ENCODE assay signal across 8 cellular contexts in the genomic region with DNA sequence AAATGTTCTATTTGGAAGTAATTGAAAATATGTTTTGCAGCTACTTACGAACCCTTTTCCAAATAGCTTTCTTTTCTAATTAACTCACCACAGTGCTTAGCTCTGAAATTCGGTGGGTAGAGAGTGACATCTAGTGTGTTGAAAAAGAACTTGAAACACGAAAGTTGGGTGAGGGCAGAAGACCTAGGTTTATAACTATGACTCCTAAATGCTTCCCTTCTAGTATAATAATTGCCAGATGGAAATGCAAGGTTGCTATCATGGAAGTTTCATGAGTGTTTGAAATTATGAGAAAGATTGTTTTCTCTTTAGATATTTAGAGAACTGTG.
DNase-seq lines count a peak whose midpoint lies in the region; ATAC-seq, FAIRE-seq and TF ChIP-seq lines count a peak whose summit lies in the region.

No MANE protein-coding gene starts in this region.

- no peak for TF ChIP-seq POLR2A in Peyer's patch (IDR thresholded peaks at IDR 0.05)

- no peaks in the 10 kb centered on the region for H3K9me3 ChIP-seq in Peyer's patch

- no peaks in the 10 kb centered on the region for H3K36me3 Mint-ChIP-seq in activated CD8-positive, alpha-beta T cell treated with anti-CD3 and anti-CD28 coated beads, Interleukin-2, amount 10 ng/mL, durations not matched to agents 7 days and 5 days (ENCODE audit: low read depth)

- ATAC-seq in GM19043 (IDR thresholded peaks at IDR 0.05; ENCODE audit: low read depth, unreplicated experiment) = peak; percentile 71
- ATAC-seq in activated CD8-positive, alpha-beta T cell treated with anti-CD3 and anti-CD28 coated beads, Interleukin-2, amount 10 ng/mL, durations not matched to agents 7 days and 5 days = no peak

- FAIRE-seq in frontal cortex (lab: Jason Lieb, UNC) = peak; percentile 51

- POLR2A ChIA-PET in BJ (lab: Charles Lee) = no interaction called here
- POLR2A ChIA-PET in activated CD8-positive, alpha-beta T cell treated with anti-CD3 and anti-CD28 coated beads, Interleukin-2, amount 10 ng/mL, durations not matched to agents 7 days and 5 days (lab: Charles Lee) = no interaction called here

- no peak overlapping the region for H3K4me3 ChIP-seq in BJ (ENCODE audit: low read depth, low read length)
- H3K4me3 ChIP-seq in retinal pigment epithelial cell (ENCODE audit: low read length) = peak overlapping the region; percentile 1
- H3K4me3 ChIP-seq in Peyer's patch = no peak overlapping the region

- H3K27me3 ChIP-seq in BJ (ENCODE audit: control insufficient read depth, insufficient read depth, low read length) (no peaks in the 10 kb centered on the region), Peyer's patch (no peaks in the 10 kb centered on the region)

- in situ Hi-C loops in SK-MEL-5 (cut with HindIII; ENCODE audit: low pct_unique_long_range_greater_than_20kb, low sequenced_read_pairs) = no loop called here

- DNase-seq in BJ (ENCODE audit: low read depth) (no peak), LHCN-M2 (ENCODE audit: low read depth) (peak; percentile 33), SK-MEL-5 (ENCODE audit: low read depth, low spot score) (peak; percentile 59), frontal cortex (ENCODE audit: low spot score in 2 of 2) (peak in 1 of 2 donors; percentile 33), retinal pigment epithelial cell (ENCODE audit: low read depth) (no peak), Peyer's patch (no peak)
- DNase-seq in activated CD8-positive, alpha-beta T cell treated with anti-CD3 and anti-CD28 coated beads, Interleukin-2, amount 10 ng/mL, durations not matched to agents 7 days and 5 days = no peak

- H3K36me3 ChIP-seq in BJ (ENCODE audit: control insufficient read depth, insufficient read depth, low read length) (no peaks in the 10 kb centered on the region), Peyer's patch (no peaks in the 10 kb centered on the region)

- no peak overlapping the region for H3K27ac Mint-ChIP-seq in activated CD8-positive, alpha-beta T cell treated with anti-CD3 and anti-CD28 coated beads, Interleukin-2, amount 10 ng/mL, durations not matched to agents 7 days and 5 days

- H3K4me1 ChIP-seq in Peyer's patch = no peaks in the 10 kb centered on the region

- peaks cover 2% of the 10 kb centered on the region for H3K27me3 Mint-ChIP-seq in activated CD8-positive, alpha-beta T cell treated with anti-CD3 and anti-CD28 coated beads, Interleukin-2, amount 10 ng/mL, durations not matched to agents 7 days and 5 days (ENCODE audit: low read depth)

- TF ChIP-seq CTCF in BJ (IDR thresholded peaks at IDR 0.05; ENCODE audit: insufficient read depth, low read depth, low read length) (peak; percentile 48), retinal pigment epithelial cell (conservative IDR thresholded peaks at IDR 0.05; ENCODE audit: low read depth, low read length) (peak; percentile 57), Peyer's patch (IDR thresholded peaks at IDR 0.05) (peak in 3 of 6 experiments; percentile 49 to 68 (median 50))

- CTCF ChIA-PET in BJ (lab: Yijun Ruan, JAX) = interaction anchor here (0.6 to 2.5 kb wide), 11 partner anchors 8 to 902 kb away, joined by 3 to 8 read pairs (median 4); no protein-coding TSS in a partner anchor
- CTCF ChIA-PET in activated CD8-positive, alpha-beta T cell treated with anti-CD3 and anti-CD28 coated beads, Interleukin-2, amount 10 ng/mL, durations not matched to agents 7 days and 5 days (lab: Charles Lee) = interaction anchor here (1.0 kb wide), 2 partner anchors 9 to 67 kb away, joined by 4 read pairs; no protein-coding TSS in a partner anchor

- no peaks in the 10 kb centered on the region for H3K4me1 Mint-ChIP-seq in activated CD8-positive, alpha-beta T cell treated with anti-CD3 and anti-CD28 coated beads, Interleukin-2, amount 10 ng/mL, durations not matched to agents 7 days and 5 days (ENCODE audit: low read depth)

- H3K27ac ChIP-seq in Peyer's patch = no peak overlapping the region

- H3K4me3 Mint-ChIP-seq in activated CD8-positive, alpha-beta T cell treated with anti-CD3 and anti-CD28 coated beads, Interleukin-2, amount 10 ng/mL, durations not matched to agents 7 days and 5 days = no peak overlapping the region

- no peaks in the 10 kb centered on the region for H3K9me3 Mint-ChIP-seq in activated CD8-positive, alpha-beta T cell treated with anti-CD3 and anti-CD28 coated beads, Interleukin-2, amount 10 ng/mL, durations not matched to agents 7 days and 5 days (ENCODE audit: insufficient read depth)

Comparison
In these comparisons a context has a peak if more than half of its experiments do, and no peak if none do; other contexts are left out.
1. DNase-seq: peak in LHCN-M2 (single experiment) and SK-MEL-5 (single experiment); none in BJ (single experiment), retinal pigment epithelial cell (single experiment), activated CD8-positive, alpha-beta T cell treated with anti-CD3 and anti-CD28 coated beads, Interleukin-2, amount 10 ng/mL, durations not matched to agents 7 days and 5 days (single experiment) and Peyer's patch (0 of 3).